In the genomic region with DNA sequence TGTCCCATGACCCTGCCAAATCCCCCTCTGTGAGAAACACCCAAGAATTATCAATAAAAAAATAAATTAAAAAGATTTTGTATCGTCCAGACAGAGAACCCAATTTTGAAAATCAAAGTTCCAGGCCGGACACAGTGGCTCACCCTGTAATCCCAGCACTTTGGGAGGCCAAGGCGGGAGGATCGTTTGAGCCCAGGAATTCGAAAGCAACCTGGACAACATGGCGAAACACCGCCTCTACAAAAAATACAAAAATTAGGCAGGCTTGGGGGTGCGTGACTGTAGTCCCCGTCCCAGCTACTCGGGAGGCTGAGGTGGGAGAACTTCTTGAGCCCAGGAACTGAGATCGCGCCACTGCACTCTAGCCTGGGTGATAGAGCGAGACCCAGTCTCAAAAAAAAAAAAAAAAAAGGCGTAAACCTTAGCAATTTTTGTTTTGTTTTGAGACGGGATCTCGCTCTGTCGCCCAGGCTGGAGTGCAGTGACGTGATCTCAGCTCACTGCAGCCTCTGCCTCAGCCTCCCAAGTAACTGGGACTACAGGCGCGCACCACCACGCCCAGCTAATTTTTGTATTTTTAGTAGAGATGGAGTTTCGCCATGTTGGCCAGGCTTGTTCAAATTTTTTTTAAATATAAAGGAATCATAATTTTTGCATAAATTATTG, we compare ENCODE assay signal across 1 cellular context.
A peak's percentile ranks its signal among the peaks of the same experiment; 100 is the strongest.
TF ChIP-seq lines count a peak whose summit lies in the region.
"Not testable (repeated sequence)": the region's sequence is repeated elsewhere in the genome, so short reads cannot be mapped to it uniquely, and the experiment has no call there.

No MANE protein-coding gene starts in this region.

TF ChIP-seq in HepG2, 621 proteins besides CTCF, POLR2A, EP300 and RAD21:
- TF ChIP-seq ZBTB38 (CRISPR knock-in tag; IDR thresholded peaks at IDR 0.05), result peak; percentile 31; the same call in 1 of the 2 replicates
- TF ChIP-seq ZMYM3 (CRISPR knock-in tag; IDR thresholded peaks at IDR 0.05), result peak; percentile 61; the same call in 1 of the 2 replicates
- peak; percentile 97 for TF ChIP-seq ZNF460 (CRISPR knock-in tag; IDR thresholded peaks at IDR 0.05; ENCODE audit: borderline replicate concordance)
- TF ChIP-seq, protein P1, sequence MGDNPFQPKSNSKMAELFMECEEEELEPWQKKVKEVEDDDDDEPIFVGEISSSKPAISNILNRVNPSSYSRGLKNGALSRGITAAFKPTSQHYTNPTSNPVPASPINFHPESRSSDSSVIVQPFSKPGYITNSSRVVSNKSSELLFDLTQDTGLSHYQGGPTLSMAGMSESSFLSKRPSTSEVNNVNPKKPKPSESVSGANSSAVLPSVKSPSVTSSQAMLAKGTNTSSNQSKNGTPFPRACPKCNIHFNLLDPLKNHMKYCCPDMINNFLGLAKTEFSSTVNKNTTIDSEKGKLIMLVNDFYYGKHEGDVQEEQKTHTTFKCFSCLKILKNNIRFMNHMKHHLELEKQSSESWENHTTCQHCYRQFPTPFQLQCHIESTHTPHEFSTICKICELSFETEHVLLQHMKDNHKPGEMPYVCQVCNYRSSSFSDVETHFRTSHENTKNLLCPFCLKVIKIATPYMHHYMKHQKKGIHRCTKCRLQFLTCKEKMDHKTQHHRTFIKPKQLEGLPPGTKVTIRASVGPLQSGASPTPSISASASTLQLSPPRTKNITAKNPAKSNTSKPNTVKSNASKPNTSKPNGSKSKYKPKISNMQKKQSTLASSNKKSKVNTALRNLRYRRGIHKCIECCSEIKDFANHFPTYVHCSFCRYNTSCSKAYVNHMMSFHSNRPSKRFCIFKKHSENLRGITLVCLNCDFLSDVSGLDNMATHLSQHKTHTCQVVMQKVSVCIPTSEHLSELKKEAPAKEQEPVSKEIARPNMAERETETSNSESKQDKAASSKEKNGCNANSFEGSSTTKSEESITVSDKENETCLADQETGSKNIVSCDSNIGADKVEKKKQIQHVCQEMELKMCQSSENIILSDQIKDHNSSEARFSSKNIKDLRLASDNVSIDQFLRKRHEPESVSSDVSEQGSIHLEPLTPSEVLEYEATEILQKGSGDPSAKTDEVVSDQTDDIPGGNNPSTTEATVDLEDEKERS (CRISPR knock-in tag; IDR thresholded peaks at IDR 0.05), result 0 out of 2 replicates have a peak, but pooled peaks have one; percentile 42
- peak; percentile 82 for TF ChIP-seq ZNF121 (CRISPR knock-in tag; IDR thresholded peaks at IDR 0.05)
- 0 out of 2 replicates have a peak, but pooled peaks have one; percentile 16 for TF ChIP-seq HDAC2 (CRISPR knock-in tag; IDR thresholded peaks at IDR 0.05)
- 0 out of 2 replicates have a peak, but pooled peaks have one; percentile 16 for TF ChIP-seq KDM1A (CRISPR knock-in tag; IDR thresholded peaks at IDR 0.05)
- 0 out of 2 replicates have a peak, but pooled peaks have one; percentile 3 for TF ChIP-seq CREB1 (IDR thresholded peaks at IDR 0.05)
- TF ChIP-seq CREB1 (CRISPR knock-in tag; IDR thresholded peaks at IDR 0.05), result not testable (repeated sequence)
- TF ChIP-seq, protein P2, sequence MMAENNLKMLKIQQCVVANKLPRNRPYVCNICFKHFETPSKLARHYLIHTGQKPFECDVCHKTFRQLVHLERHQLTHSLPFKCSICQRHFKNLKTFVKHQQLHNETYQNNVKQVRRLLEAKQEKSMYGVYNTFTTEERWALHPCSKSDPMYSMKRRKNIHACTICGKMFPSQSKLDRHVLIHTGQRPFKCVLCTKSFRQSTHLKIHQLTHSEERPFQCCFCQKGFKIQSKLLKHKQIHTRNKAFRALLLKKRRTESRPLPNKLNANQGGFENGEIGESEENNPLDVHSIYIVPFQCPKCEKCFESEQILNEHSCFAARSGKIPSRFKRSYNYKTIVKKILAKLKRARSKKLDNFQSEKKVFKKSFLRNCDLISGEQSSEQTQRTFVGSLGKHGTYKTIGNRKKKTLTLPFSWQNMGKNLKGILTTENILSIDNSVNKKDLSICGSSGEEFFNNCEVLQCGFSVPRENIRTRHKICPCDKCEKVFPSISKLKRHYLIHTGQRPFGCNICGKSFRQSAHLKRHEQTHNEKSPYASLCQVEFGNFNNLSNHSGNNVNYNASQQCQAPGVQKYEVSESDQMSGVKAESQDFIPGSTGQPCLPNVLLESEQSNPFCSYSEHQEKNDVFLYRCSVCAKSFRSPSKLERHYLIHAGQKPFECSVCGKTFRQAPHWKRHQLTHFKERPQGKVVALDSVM (CRISPR knock-in tag; IDR thresholded peaks at IDR 0.05), result peak; percentile 84
- TF ChIP-seq, protein P3, sequence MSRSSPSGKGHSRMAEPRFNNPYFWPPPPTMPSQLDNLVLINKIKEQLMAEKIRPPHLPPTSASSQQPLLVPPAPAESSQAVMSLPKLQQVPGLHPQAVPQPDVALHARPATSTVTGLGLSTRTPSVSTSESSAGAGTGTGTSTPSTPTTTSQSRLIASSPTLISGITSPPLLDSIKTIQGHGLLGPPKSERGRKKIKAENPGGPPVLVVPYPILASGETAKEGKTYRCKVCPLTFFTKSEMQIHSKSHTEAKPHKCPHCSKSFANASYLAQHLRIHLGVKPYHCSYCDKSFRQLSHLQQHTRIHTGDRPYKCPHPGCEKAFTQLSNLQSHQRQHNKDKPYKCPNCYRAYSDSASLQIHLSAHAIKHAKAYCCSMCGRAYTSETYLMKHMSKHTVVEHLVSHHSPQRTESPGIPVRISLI (CRISPR knock-in tag; IDR thresholded peaks at IDR 0.05; ENCODE audit: borderline replicate concordance), result peak; percentile 37; the same call in 1 of the 2 replicates
